In genomic region chr10:126459878-126460481, GRCh38 we compare ENCODE assay signal across 13 cellular contexts.
DNase-seq lines count a peak whose midpoint lies in the region; ATAC-seq and TF ChIP-seq lines count a peak whose summit lies in the region.
"Had no signal": no experiment of that assay in that cellular context is flagged by ENCODE, and none has a peak within 500 bp of the region (broad histone marks: within the 10 kb centered on the region; RNA-seq: fewer than 3 reads in every experiment).

No MANE protein-coding gene starts in this region.

- intact Hi-C loops in activated CD4-positive, alpha-beta T cell treated with anti-CD3 and anti-CD28 coated beads for 36 hours (cut with DNase I, micrococcal nuclease): no loop called here
- intact Hi-C loops in sciatic nerve (cut with DNase I): no loop called here

- CTCF ChIA-PET in activated CD4-positive, alpha-beta T cell treated with anti-CD3 and anti-CD28 coated beads for 36 hours (lab: Charles Lee): no interaction called here

- no peak for DNase-seq in activated CD4-positive, alpha-beta T cell treated with anti-CD3 and anti-CD28 coated beads for 36 hours
- DNase-seq in activated CD4-positive, alpha-beta T cell treated with anti-CD3 and anti-CD28 coated beads for 4 hours: no peak
- DNase-seq in RPMI7951 (ENCODE audit: low read depth) (peak; percentile 97), fibroblast of pulmonary artery (ENCODE audit: low read depth) (peak; percentile 86), ureter (ENCODE audit: low spot score) (peak; percentile 68), COR-L47 (lab: John Stamatoyannopoulos, UW) (no peak), sciatic nerve (ENCODE audit: low spot score) (no peak)
- DNase-seq: activated naive CD4-positive, alpha-beta T cell treated with anti-CD3 and anti-CD28 coated beads, Interleukin-2, amount 50 U/mL, for 16 hours; glutamatergic neuron; NCI-H187; T-helper 9 cell had no signal

- H3K27ac Mint-ChIP-seq in activated CD4-positive, alpha-beta T cell treated with anti-CD3 and anti-CD28 coated beads for 36 hours: no peak overlapping the region
- H3K27ac Mint-ChIP-seq: nephron had no signal

- no peak overlapping the region for H3K4me3 Mint-ChIP-seq in activated CD4-positive, alpha-beta T cell treated with anti-CD3 and anti-CD28 coated beads for 36 hours
- H3K4me3 Mint-ChIP-seq: nephron had no signal

- H3K27me3 Mint-ChIP-seq in activated CD4-positive, alpha-beta T cell treated with anti-CD3 and anti-CD28 coated beads for 36 hours: no peaks in the 10 kb centered on the region

- no peaks in the 10 kb centered on the region for H3K4me1 Mint-ChIP-seq in activated CD4-positive, alpha-beta T cell treated with anti-CD3 and anti-CD28 coated beads for 36 hours

- ATAC-seq in activated CD4-positive, alpha-beta T cell treated with anti-CD3 and anti-CD28 coated beads for 36 hours: peak; percentile 69
- no peak for ATAC-seq in sciatic nerve
- ATAC-seq in GM21576 (IDR thresholded peaks at IDR 0.05; ENCODE audit: unreplicated experiment): no peak

- H3K36me3 Mint-ChIP-seq in activated CD4-positive, alpha-beta T cell treated with anti-CD3 and anti-CD28 coated beads for 36 hours (ENCODE audit: low read depth): no peaks in the 10 kb centered on the region

- no peak overlapping the region for H3K4me3 ChIP-seq in fibroblast of pulmonary artery (replicated peaks; ENCODE audit: low read depth, low read length)

- POLR2A ChIA-PET in activated CD4-positive, alpha-beta T cell treated with anti-CD3 and anti-CD28 coated beads for 36 hours (lab: Charles Lee): no interaction called here

- TF ChIP-seq CTCF in fibroblast of pulmonary artery (IDR thresholded peaks at IDR 0.05; ENCODE audit: low read length, missing control alignments): no peak

- peaks cover 2% of the 10 kb centered on the region for H3K9me3 Mint-ChIP-seq in activated CD4-positive, alpha-beta T cell treated with anti-CD3 and anti-CD28 coated beads for 36 hours (ENCODE audit: low read depth)
- H3K9me3 Mint-ChIP-seq: nephron had no signal

Comparison
In these comparisons a context has a peak if more than half of its experiments do, and no peak if none do; other contexts are left out.
1. DNase-seq: peak in RPMI7951 (single experiment), fibroblast of pulmonary artery (single experiment) and ureter (single experiment); none in activated CD4-positive, alpha-beta T cell treated with anti-CD3 and anti-CD28 coated beads for 36 hours (single experiment), activated CD4-positive, alpha-beta T cell treated with anti-CD3 and anti-CD28 coated beads for 4 hours (0 of 2), COR-L47 (single experiment) and sciatic nerve (single experiment).